Comparison of ENCODE assay signal across 21 cellular contexts in the genomic region with DNA sequence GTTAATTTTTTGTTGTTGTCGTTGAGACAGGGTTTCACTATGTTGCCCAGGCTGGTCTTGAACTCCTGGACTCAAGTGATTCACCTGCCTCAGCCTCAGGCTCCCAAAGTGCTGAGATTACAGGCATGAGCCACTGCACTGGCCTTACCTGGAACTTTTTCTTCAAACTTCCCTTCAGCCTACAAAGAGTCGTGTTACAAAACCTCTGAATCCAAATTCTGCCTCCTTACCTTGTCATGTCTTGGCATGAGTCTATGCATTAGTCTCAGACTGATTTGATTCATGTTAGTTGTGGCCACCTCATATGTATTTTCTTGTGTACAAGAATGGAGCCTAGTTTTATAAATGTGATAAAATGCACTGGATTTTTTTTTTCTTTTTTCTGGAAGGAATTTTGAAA.
DNase-seq lines count a peak whose midpoint lies in the region; ATAC-seq and TF ChIP-seq lines count a peak whose summit lies in the region.
"Had no signal": no experiment of that assay in that cellular context is flagged by ENCODE, and none has a peak within 500 bp of the region (broad histone marks: within the 10 kb centered on the region; RNA-seq: fewer than 3 reads in every experiment).

No MANE protein-coding gene starts in this region.

- no peaks in the 10 kb centered on the region for H3K79me2 ChIP-seq in PC-3 (ENCODE audit: low read length)
- H3K79me2 ChIP-seq in mammary epithelial cell (ENCODE audit: insufficient read depth, low read length), result no peaks in the 10 kb centered on the region

- intact Hi-C loops in PC-3 (cut with micrococcal nuclease), result no loop called here
- intact Hi-C loops in mammary epithelial cell (cut with micrococcal nuclease), result no loop called here

- H3K9me3 Mint-ChIP-seq in nephron, result peaks cover 30% of the 10 kb centered on the region

- peak overlapping the region in 2 of 3 experiments; percentile 15 to 70 for H3K27ac Mint-ChIP-seq in nephron
- H3K27ac Mint-ChIP-seq: B cell; CD4-positive, CD25-positive, alpha-beta regulatory T cell; CD8-positive, alpha-beta T cell; GM23338; HFFc6 had no signal

- H3K9me3 ChIP-seq in PC-3 (ENCODE audit: low read length), result no peaks in the 10 kb centered on the region
- H3K9me3 ChIP-seq in mammary epithelial cell (replicated peaks; ENCODE audit: insufficient read depth, low read length), result no peaks in the 10 kb centered on the region
- H3K9me3 ChIP-seq: Caco-2, HAP-1 had no signal

- H3K27ac ChIP-seq in PC-3 (ENCODE audit: low read length) (no peak overlapping the region), mammary epithelial cell (ENCODE audit: insufficient read depth, low read depth, low read length) (no peak overlapping the region)
- H3K27ac ChIP-seq: BLaER1, C4-2B had no signal

- peaks cover 58% of the 10 kb centered on the region for H3K36me3 Mint-ChIP-seq in nephron (ENCODE audit: low read depth)
- H3K36me3 Mint-ChIP-seq: CD4-positive, CD25-positive, alpha-beta regulatory T cell; CD8-positive, alpha-beta T cell had no signal

- H3K9me2 ChIP-seq in PC-3 (replicated peaks; ENCODE audit: low read length), result no peaks in the 10 kb centered on the region

- TF ChIP-seq CTCF in PC-3 (conservative IDR thresholded peaks at IDR 0.05; ENCODE audit: low read depth, low read length), result no peak
- no peak for TF ChIP-seq CTCF in mammary epithelial cell (conservative IDR thresholded peaks at IDR 0.05 in 1 of 2, IDR thresholded peaks at IDR 0.05 in 1 of 2; ENCODE audit: extremely low read depth in 1 of 2, insufficient read depth in 1 of 2, low read depth in 1 of 2, low read length in 2 of 2)
- TF ChIP-seq CTCF in epithelial cell of esophagus (IDR thresholded peaks at IDR 0.05; ENCODE audit: insufficient read depth, low read depth, low read length, missing control alignments), result no peak
- no peak for TF ChIP-seq CTCF in nephron (IDR thresholded peaks at IDR 0.05; ENCODE audit: unreplicated experiment in 3 of 3)

- CTCF ChIA-PET in PC-3 (lab: Charles Lee), result no interaction called here
- CTCF ChIA-PET in mammary epithelial cell (lab: Charles Lee; ENCODE audit: low non-redundant PET), result no interaction called here

- H3K9ac ChIP-seq in PC-3 (ENCODE audit: low read length) (no peak overlapping the region), mammary epithelial cell (ENCODE audit: insufficient read depth, low read length) (no peak overlapping the region)
- H3K9ac ChIP-seq: BLaER1 had no signal

- H4K20me1 ChIP-seq in PC-3 (ENCODE audit: low read length), result no peaks in the 10 kb centered on the region
- no peaks in the 10 kb centered on the region for H4K20me1 ChIP-seq in mammary epithelial cell (ENCODE audit: insufficient read depth, low read length)
- H4K20me1 ChIP-seq: BLaER1 had no signal

- H3K4me3 ChIP-seq in PC-3 (ENCODE audit: low read length) (no peak overlapping the region), mammary epithelial cell (replicated peaks in 1 of 3; ENCODE audit: insufficient read depth in 1 of 3, low read depth in 2 of 3, low read length in 3 of 3) (no peak overlapping the region), epithelial cell of esophagus (ENCODE audit: low read length) (no peak overlapping the region)
- H3K4me3 ChIP-seq: BLaER1, GM12878, GM23338, HAP-1 had no signal

- DNase-seq in PC-3, result peak; percentile 36
- peak; percentile 24 for DNase-seq in mammary epithelial cell
- DNase-seq in epithelial cell of esophagus (ENCODE audit: low read depth), result peak; percentile 69
- DNase-seq in GM19238 (ENCODE audit: insufficient read length, low spot score), result no peak
- no peak for DNase-seq in middle frontal gyrus (ENCODE audit: extremely low spot score, low spot score)
- DNase-seq: Caco-2; CD4-positive, CD25-positive, alpha-beta regulatory T cell; CD8-positive, alpha-beta T cell; DMS 273 treated with DMSO at 0.1 percent for 48 hours; DMS79; EL; GDM1; HFFc6 had no signal

- no peaks in the 10 kb centered on the region for H3K27me3 ChIP-seq in PC-3 (ENCODE audit: low read length)
- H3K27me3 ChIP-seq in mammary epithelial cell (ENCODE audit: insufficient read depth, low read length), result no peaks in the 10 kb centered on the region
- H3K27me3 ChIP-seq: BLaER1 had no signal

- no peak; the same call in 1 of the 2 replicates for ATAC-seq in PC-3
- ATAC-seq in GM19463 (IDR thresholded peaks at IDR 0.05; ENCODE audit: unreplicated experiment), result no peak
- ATAC-seq: CD8-positive, alpha-beta T cell; GM12878; GM23338 had no signal

- no peaks in the 10 kb centered on the region for H3K4me1 ChIP-seq in PC-3 (ENCODE audit: insufficient read depth, low read length)
- no peaks in the 10 kb centered on the region for H3K4me1 ChIP-seq in mammary epithelial cell (ENCODE audit: insufficient read depth, low read length)
- H3K4me1 ChIP-seq: BLaER1, Caco-2, HAP-1 had no signal

- peaks cover 11% of the 10 kb centered on the region for H3K4me1 Mint-ChIP-seq in nephron
- H3K4me1 Mint-ChIP-seq: B cell; CD4-positive, CD25-positive, alpha-beta regulatory T cell had no signal

- in situ Hi-C loops in mammary epithelial cell (cut with MboI; ENCODE audit: low sequenced_read_pairs in 2 of 2), result no loop called here

- H2AFZ ChIP-seq in PC-3 (ENCODE audit: low read length) (no peak overlapping the region), mammary epithelial cell (ENCODE audit: low read depth, low read length) (no peak overlapping the region)
- H2AFZ ChIP-seq: GM23338 had no signal

- BruUV-seq in PC-3 (replicated peaks; lab: Mats Ljungman, UMichigan) (no TSS peak), mammary epithelial cell (replicated peaks; lab: Mats Ljungman, UMichigan) (no TSS peak)

- dilution Hi-C loops in mammary epithelial cell (cut with HindIII; ENCODE audit: low sequenced_read_pairs), result no loop called here

- no peak overlapping the region for H3K4me3 Mint-ChIP-seq in nephron
- H3K4me3 Mint-ChIP-seq: B cell; CD4-positive, CD25-positive, alpha-beta regulatory T cell; CD8-positive, alpha-beta T cell; GM23338; HFFc6 had no signal

- 64% methylated on average over 2 of the region's 2 CpGs for WGBS in mammary epithelial cell (ENCODE audit: low coverage, missing lambda C conversion rate)

- no peaks in the 10 kb centered on the region for H3K27me3 Mint-ChIP-seq in nephron (ENCODE audit: low read depth)
- H3K27me3 Mint-ChIP-seq: B cell; CD4-positive, CD25-positive, alpha-beta regulatory T cell had no signal

- H3K4me2 ChIP-seq in PC-3 (ENCODE audit: low read length) (no peak overlapping the region), mammary epithelial cell (ENCODE audit: insufficient read depth, low read depth, low read length) (no peak overlapping the region)
- H3K4me2 ChIP-seq: BLaER1, GM23338 had no signal

- no peaks in the 10 kb centered on the region for H3K36me3 ChIP-seq in PC-3 (ENCODE audit: low read depth, low read length)
- no peaks in the 10 kb centered on the region for H3K36me3 ChIP-seq in mammary epithelial cell (ENCODE audit: insufficient read depth, low read length)
- H3K36me3 ChIP-seq: HAP-1 had no signal

- POLR2A ChIA-PET in PC-3 (lab: Charles Lee; ENCODE audit: unreplicated experiment), result no interaction called here

- no peaks in the 10 kb centered on the region for H3F3A ChIP-seq in PC-3 (ENCODE audit: low read length, unreplicated experiment)

Comparison
In these comparisons a context has a peak if more than half of its experiments do, and no peak if none do; other contexts are left out.
1. DNase-seq: peak in PC-3 (single experiment), mammary epithelial cell (single experiment) and epithelial cell of esophagus (single experiment); none in GM19238 (single experiment) and middle frontal gyrus (single experiment).